ENCODE assay signal across 1 cellular context in genomic region chr4:1309261-1310010, GRCh38.
TF ChIP-seq lines count a peak whose summit lies in the region.

No MANE protein-coding gene starts in this region.

TF ChIP-seq in HepG2, 621 proteins besides CTCF, POLR2A, EP300 and RAD21 (continued from another document and continues in another):
- TF ChIP-seq LRRFIP1 (CRISPR knock-in tag; conservative IDR thresholded peaks at IDR 0.05) = no peak
- TF ChIP-seq MTF2 (CRISPR knock-in tag; IDR thresholded peaks at IDR 0.05; ENCODE audit: borderline replicate concordance) = no peak
- peak; percentile 95 for TF ChIP-seq ZNF263 (CRISPR knock-in tag; IDR thresholded peaks at IDR 0.05)
- TF ChIP-seq ZMAT3 (CRISPR knock-in tag; conservative IDR thresholded peaks at IDR 0.05) = peak; percentile 75; the same call in 1 of the 2 replicates
- peak; percentile 84; the same call in 1 of the 2 replicates for TF ChIP-seq NR2C2 (CRISPR knock-in tag; IDR thresholded peaks at IDR 0.05; ENCODE audit: borderline replicate concordance)
- peak; percentile 52; the same call in 1 of the 2 replicates for TF ChIP-seq GZF1 (CRISPR knock-in tag; IDR thresholded peaks at IDR 0.05)
- 0 out of 2 replicates have a peak, but pooled peaks have one; percentile 33 for TF ChIP-seq ARID2 (CRISPR knock-in tag; IDR thresholded peaks at IDR 0.05; ENCODE audit: borderline replicate concordance)
- TF ChIP-seq PHF21A (CRISPR knock-in tag; IDR thresholded peaks at IDR 0.05) = 0 out of 2 replicates have a peak, but pooled peaks have one; percentile 45
- TF ChIP-seq ZNF883 (CRISPR knock-in tag; IDR thresholded peaks at IDR 0.05; ENCODE audit: not compliant biosample characterization) = peak; percentile 77
- no peak for TF ChIP-seq MEIS2 (CRISPR knock-in tag; IDR thresholded peaks at IDR 0.05)
- peak; percentile 63; the same call in 1 of the 2 replicates for TF ChIP-seq TGIF2 (CRISPR knock-in tag; IDR thresholded peaks at IDR 0.05)
- no peak for TF ChIP-seq ZNF256 (CRISPR knock-in tag; conservative IDR thresholded peaks at IDR 0.05)
- no peak for TF ChIP-seq RELA (CRISPR knock-in tag; IDR thresholded peaks at IDR 0.05)
- no peak for TF ChIP-seq JDP2 (CRISPR knock-in tag; IDR thresholded peaks at IDR 0.05; ENCODE audit: borderline replicate concordance)
- no peak for TF ChIP-seq ZNF605 (CRISPR knock-in tag; IDR thresholded peaks at IDR 0.05)
- no peak for TF ChIP-seq ZNF790 (CRISPR knock-in tag; IDR thresholded peaks at IDR 0.05; ENCODE audit: borderline replicate concordance)
- peak; percentile 25; the same call in 1 of the 2 replicates for TF ChIP-seq ZNF225 (CRISPR knock-in tag; IDR thresholded peaks at IDR 0.05)
- no peak for TF ChIP-seq HINFP (CRISPR knock-in tag; IDR thresholded peaks at IDR 0.05; ENCODE audit: low read depth)
- TF ChIP-seq ZSCAN31 (CRISPR knock-in tag; IDR thresholded peaks at IDR 0.05; ENCODE audit: low read depth) = no peak
- peak; percentile 64 for TF ChIP-seq SRSF1 (optimal IDR thresholded peaks at IDR 0.05; ENCODE audit: low read depth, low read length)
- no peak for TF ChIP-seq HNRNPK (IDR thresholded peaks at IDR 0.05; ENCODE audit: low read depth, low read length, poor library complexity, severe bottlenecking)
- no peak for TF ChIP-seq ATRX (CRISPR knock-in tag; IDR thresholded peaks at IDR 0.05; ENCODE audit: borderline replicate concordance)
- no peak for TF ChIP-seq SP1 (IDR thresholded peaks at IDR 0.05)
- no peak; the same call in 1 of the 2 replicates for TF ChIP-seq SP1 (CRISPR knock-in tag; IDR thresholded peaks at IDR 0.05)
- TF ChIP-seq RNF219 (CRISPR knock-in tag; IDR thresholded peaks at IDR 0.05) = no peak
- TF ChIP-seq MXI1 (IDR thresholded peaks at IDR 0.05; ENCODE audit: borderline replicate concordance, low read depth, low read length) = peak; percentile 78; the same call in 1 of the 3 replicates
- TF ChIP-seq KIAA2018 (CRISPR knock-in tag; IDR thresholded peaks at IDR 0.05; ENCODE audit: borderline replicate concordance) = no peak
- TF ChIP-seq ZNF839 (CRISPR knock-in tag; IDR thresholded peaks at IDR 0.05; ENCODE audit: borderline replicate concordance) = no peak
- peak; percentile 46; the same call in 1 of the 2 replicates for TF ChIP-seq ZNF547 (CRISPR knock-in tag; IDR thresholded peaks at IDR 0.05)
- peak; percentile 83 for TF ChIP-seq ZNF687 (CRISPR knock-in tag; IDR thresholded peaks at IDR 0.05)
- no peak for TF ChIP-seq PHF5A (CRISPR knock-in tag; IDR thresholded peaks at IDR 0.05; ENCODE audit: low read depth, unreplicated experiment)
- no peak for TF ChIP-seq PRDM4 (CRISPR knock-in tag; IDR thresholded peaks at IDR 0.05; ENCODE audit: borderline replicate concordance)
- peak; percentile 90 for TF ChIP-seq GABPB1 (CRISPR knock-in tag; IDR thresholded peaks at IDR 0.05)
- no peak for TF ChIP-seq ZBTB8A (CRISPR knock-in tag; IDR thresholded peaks at IDR 0.05; ENCODE audit: borderline replicate concordance, low read depth)
- peak; percentile 51; the same call in 1 of the 2 replicates for TF ChIP-seq DRAP1 (CRISPR knock-in tag; IDR thresholded peaks at IDR 0.05)
- no peak for TF ChIP-seq THYN1 (CRISPR knock-in tag; IDR thresholded peaks at IDR 0.05; ENCODE audit: borderline replicate concordance, low read depth)
